10 cellular contexts compared by ENCODE assay signal in genomic region chr5:160702856-160703453, GRCh38.
DNase-seq lines count a peak whose midpoint lies in the region; ATAC-seq and TF ChIP-seq lines count a peak whose summit lies in the region.
"Had no signal": no experiment of that assay in that cellular context is flagged by ENCODE, and none has a peak within 500 bp of the region (broad histone marks: within the 10 kb centered on the region; RNA-seq: fewer than 3 reads in every experiment).

No MANE protein-coding gene starts in this region.

- intact Hi-C loops in MCF 10A (cut with micrococcal nuclease) (no loop called here), breast epithelium (cut with DNase I; ENCODE audit: low total_unique reads) (no loop called here)

- no peak for TF ChIP-seq POLR2A in breast epithelium (IDR thresholded peaks at IDR 0.05)

- H3K9me3 Mint-ChIP-seq in MCF 10A (ENCODE audit: unreplicated experiment), result no peaks in the 10 kb centered on the region
- H3K9me3 Mint-ChIP-seq in stimulated activated memory B cell treated with anti-CD40 and anti-IgM and Interleukin-4, amounts not matched to agents 10 μg/mL and 1 μg/mL and 100 μg/mL, for 72 hours, result peaks cover 3% of the 10 kb centered on the region

- H3K4me3 Mint-ChIP-seq in MCF 10A (ENCODE audit: unreplicated experiment), result no peak overlapping the region
- no peak overlapping the region for H3K4me3 Mint-ChIP-seq in stimulated activated memory B cell treated with anti-CD40 and anti-IgM and Interleukin-4, amounts not matched to agents 10 μg/mL and 1 μg/mL and 100 μg/mL, for 72 hours

- no peaks in the 10 kb centered on the region for H3K4me1 ChIP-seq in breast epithelium

- POLR2A ChIA-PET in MCF 10A (lab: Yijun Ruan, JAX), result interaction anchor here (0.7 kb wide), 1 partner anchor 1471 kb away, joined by 3 read pairs; no protein-coding TSS in a partner anchor

- TF ChIP-seq CTCF in MCF 10A (IDR thresholded peaks at IDR 0.05; ENCODE audit: unreplicated experiment) (no peak), breast epithelium (IDR thresholded peaks at IDR 0.05) (no peak)

- DNase-seq in MCF 10A (ENCODE audit: unreplicated experiment) (peak; percentile 47), breast epithelium (ENCODE audit: low spot score in 2 of 2) (no peak), HPDE6-E6E7 (ENCODE audit: extremely low spot score) (no peak), HT-29 (ENCODE audit: low spot score) (no peak), NCI-H2196 (lab: John Stamatoyannopoulos, UW; ENCODE audit: unreplicated experiment) (no peak)
- DNase-seq: 8988T had no signal

- no peaks in the 10 kb centered on the region for H3K27me3 Mint-ChIP-seq in MCF 10A (ENCODE audit: insufficient read depth, unreplicated experiment)
- peaks cover 27% of the 10 kb centered on the region for H3K27me3 Mint-ChIP-seq in stimulated activated memory B cell treated with anti-CD40 and anti-IgM and Interleukin-4, amounts not matched to agents 10 μg/mL and 1 μg/mL and 100 μg/mL, for 72 hours

- H3K9me3 ChIP-seq in breast epithelium, result peaks cover 0 to 6% of the 10 kb centered on the region in 2 donors

- no peaks in the 10 kb centered on the region for H3K36me3 Mint-ChIP-seq in MCF 10A (ENCODE audit: insufficient read depth, unreplicated experiment)
- H3K36me3 Mint-ChIP-seq in stimulated activated memory B cell treated with anti-CD40 and anti-IgM and Interleukin-4, amounts not matched to agents 10 μg/mL and 1 μg/mL and 100 μg/mL, for 72 hours, result no peaks in the 10 kb centered on the region

- no peaks in the 10 kb centered on the region for H3K27me3 ChIP-seq in breast epithelium

- no peak overlapping the region for H3K4me3 ChIP-seq in breast epithelium

- H3K27ac ChIP-seq in breast epithelium, result no peak overlapping the region

- H3K4me1 Mint-ChIP-seq in MCF 10A (ENCODE audit: insufficient read depth, unreplicated experiment), result no peaks in the 10 kb centered on the region
- H3K4me1 Mint-ChIP-seq in stimulated activated memory B cell treated with anti-CD40 and anti-IgM and Interleukin-4, amounts not matched to agents 10 μg/mL and 1 μg/mL and 100 μg/mL, for 72 hours, result no peaks in the 10 kb centered on the region

- no TSS peak for BruUV-seq in MCF 10A (replicated peaks; lab: Mats Ljungman, UMichigan)

- no peak overlapping the region for H3K27ac Mint-ChIP-seq in MCF 10A (ENCODE audit: low read depth, unreplicated experiment)
- H3K27ac Mint-ChIP-seq in stimulated activated memory B cell treated with anti-CD40 and anti-IgM and Interleukin-4, amounts not matched to agents 10 μg/mL and 1 μg/mL and 100 μg/mL, for 72 hours, result no peak overlapping the region

- peak; percentile 93 for ATAC-seq in HG02678 (IDR thresholded peaks at IDR 0.05; ENCODE audit: unreplicated experiment)
- ATAC-seq in HG03460 (IDR thresholded peaks at IDR 0.05; ENCODE audit: unreplicated experiment), result peak; percentile 92
- peak; percentile 55 for ATAC-seq in stimulated activated memory B cell treated with anti-CD40 and anti-IgM and Interleukin-4, amounts not matched to agents 10 μg/mL and 1 μg/mL and 100 μg/mL, for 72 hours
- ATAC-seq: SK-N-SH treated with all-trans-retinoic acid at 6 μM for 48 hours had no signal

- no peaks in the 10 kb centered on the region for H3K36me3 ChIP-seq in breast epithelium

- CTCF ChIA-PET in MCF 10A (lab: Yijun Ruan, JAX), result interaction anchor here (0.5 to 1.2 kb wide), 5 partner anchors 55 to 1997 kb away, joined by 3 to 6 read pairs (median 4); no protein-coding TSS in a partner anchor
